ENCODE assay signal across 8 cellular contexts in the genomic region with DNA sequence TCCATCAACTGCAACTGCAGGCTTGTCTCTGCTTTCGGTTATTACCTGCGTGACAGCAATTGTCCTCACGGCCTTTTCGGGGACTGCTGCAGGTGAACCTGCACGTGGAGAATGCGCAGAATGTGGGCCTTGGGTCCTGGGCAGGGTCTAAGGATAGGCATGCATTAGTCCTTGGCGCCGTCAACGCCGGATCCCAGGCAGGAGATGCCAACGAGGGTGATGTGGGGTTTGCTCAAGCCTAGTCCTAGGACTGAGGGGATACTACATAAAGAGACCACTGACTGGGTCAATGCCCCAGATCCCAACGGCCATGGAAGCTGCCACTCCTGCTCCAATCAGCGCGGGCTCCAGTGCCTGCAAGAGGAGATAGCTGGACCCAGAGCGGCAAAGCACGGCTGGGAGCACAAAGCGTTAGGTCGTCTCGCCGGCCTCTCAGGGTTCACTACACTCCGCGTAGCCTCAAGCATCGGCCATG. TPM values are rescaled to one million over a fixed set of nuclear protein-coding genes. Genes with fewer than 3 reads are reported as not detected.
DNase-seq lines count a peak whose midpoint lies in the region; ATAC-seq, FAIRE-seq and TF ChIP-seq lines count a peak whose summit lies in the region.

No MANE protein-coding gene starts in this region.

- ATAC-seq in CD4-positive, CD25-positive, alpha-beta regulatory T cell (ENCODE audit: low read depth in 2 of 2): peak in 1 of 2 donors; percentile 0
- peak; percentile 9 for ATAC-seq in HG02973 (IDR thresholded peaks at IDR 0.05; ENCODE audit: unreplicated experiment)
- ATAC-seq in GM12878: peak; percentile 4
- no peak for ATAC-seq in GM19452 (IDR thresholded peaks at IDR 0.05; ENCODE audit: unreplicated experiment)

- peak overlapping the region; percentile 75 to 92 (median 85) for H3K4me3 Mint-ChIP-seq in CD4-positive, CD25-positive, alpha-beta regulatory T cell

- H3K27me3 ChIP-seq in CD4-positive, CD25-positive, alpha-beta regulatory T cell (ENCODE audit: control insufficient read depth, insufficient read depth, low read length): no peaks in the 10 kb centered on the region
- no peaks in the 10 kb centered on the region for H3K27me3 ChIP-seq in GM12878 (replicated peaks in 1 of 2; ENCODE audit: control insufficient read depth in 2 of 2, insufficient read depth in 2 of 2, low read length in 1 of 2)
- no peaks in the 10 kb centered on the region for H3K27me3 ChIP-seq in mononuclear cell (ENCODE audit: insufficient read depth, low read length)

- no peak for FAIRE-seq in GM12878 (lab: Jason Lieb, UNC)

- peaks cover 20% of the 10 kb centered on the region for H3K36me3 Mint-ChIP-seq in CD4-positive, CD25-positive, alpha-beta regulatory T cell

- H3K27me3 Mint-ChIP-seq in CD4-positive, CD25-positive, alpha-beta regulatory T cell: peaks cover 4% of the 10 kb centered on the region

- CTCF ChIA-PET in GM12878 (lab: Yijun Ruan, JAX): interaction anchor here (0.6 to 4.4 kb wide), 17 partner anchors 13 to 1386 kb away, joined by 3 to 37 read pairs (median 4); partner anchors contain the start of genes C3orf18, DCAF1 and TEX264

- peak overlapping the region; percentile 80 for H3K4me2 ChIP-seq in GM12878 (ENCODE audit: control insufficient read depth, insufficient read depth)

- no peaks in the 10 kb centered on the region for H3K9me3 ChIP-seq in CD4-positive, CD25-positive, alpha-beta regulatory T cell (ENCODE audit: control insufficient read depth in 2 of 2, low read length in 2 of 2)
- H3K9me3 ChIP-seq in GM12878 (replicated peaks; ENCODE audit: control insufficient read depth, insufficient read depth, low read length) (no peaks in the 10 kb centered on the region), mononuclear cell (ENCODE audit: low read depth, low read length) (no peaks in the 10 kb centered on the region)

- H3K27ac ChIP-seq in CD4-positive, CD25-positive, alpha-beta regulatory T cell (ENCODE audit: insufficient read depth, low read length, poor library complexity, severe bottlenecking): peak overlapping the region; percentile 82
- H3K27ac ChIP-seq in GM12878 (ENCODE audit: control insufficient read depth, insufficient read depth): no peak overlapping the region

- peaks cover 10 to 78% (median 39%) of the 10 kb centered on the region in 4 donors for H3K4me1 Mint-ChIP-seq in CD4-positive, CD25-positive, alpha-beta regulatory T cell

- TF ChIP-seq CTCF in GM12878 (IDR thresholded peaks at IDR 0.05 in 2 of 3, conservative IDR thresholded peaks at IDR 0.05 in 1 of 3; ENCODE audit: control insufficient read depth in 2 of 3, extremely low read depth in 1 of 3, insufficient read depth in 1 of 3, low read depth in 3 of 3, low read length in 3 of 3): no peak; a peak in 2 of 6 replicates

- no peak for TF ChIP-seq RAD21 in GM12878 (IDR thresholded peaks at IDR 0.05; ENCODE audit: insufficient read depth, low read depth, low read length)

- SMC1A ChIA-PET in GM12878 (lab: Charles Lee; ENCODE audit: uncharacterized antibody, unreplicated experiment): interaction anchor here (1.7 to 2.0 kb wide), 2 partner anchors 109 to 291 kb away, joined by 6 to 13 read pairs; partner anchors contain the start of gene DCAF1

- H3K36me3 ChIP-seq in CD4-positive, CD25-positive, alpha-beta regulatory T cell (ENCODE audit: control insufficient read depth, insufficient read depth, low read length): peaks cover 43% of the 10 kb centered on the region
- H3K36me3 ChIP-seq in GM12878 (ENCODE audit: control insufficient read depth in 2 of 2, insufficient read depth in 2 of 2, low read length in 1 of 2): peaks cover 19 to 34% of the 10 kb centered on the region in 2 experiments

- peak overlapping the region; percentile 64; the same call in 1 of the 2 replicates for H2AFZ ChIP-seq in GM12878 (ENCODE audit: control insufficient read depth, low read depth, low read length)

- TF ChIP-seq POLR2A in GM12878 (IDR thresholded peaks at IDR 0.05; ENCODE audit: low read depth, low read length): no peak

- peak overlapping the region; percentile 48 to 83 (median 54) for H3K27ac Mint-ChIP-seq in CD4-positive, CD25-positive, alpha-beta regulatory T cell

- DNase-seq in CD4-positive, CD25-positive, alpha-beta regulatory T cell: no peak
- DNase-seq in GM12878 (ENCODE audit: low read depth, low spot score): no peak
- no peak for DNase-seq in DMS153 (lab: John Stamatoyannopoulos, UW)
- DNase-seq in activated CD8-positive, alpha-beta memory T cell treated with anti-CD3 and anti-CD28 coated beads, Interleukin-2, amount 50 U/mL, for 4 hours: no peak
- no peak for DNase-seq in AG20443 (ENCODE audit: low spot score)

- BruUV-seq in GM12878 (replicated peaks; lab: Mats Ljungman, UMichigan): no TSS peak

- H3K9ac ChIP-seq in GM12878 (ENCODE audit: control insufficient read depth, insufficient read depth, low read length): peak overlapping the region; percentile 44; the same call in 1 of the 2 replicates

- peak overlapping the region; percentile 43 for H3K4me3 ChIP-seq in CD4-positive, CD25-positive, alpha-beta regulatory T cell (ENCODE audit: low read depth, low read length)
- H3K4me3 ChIP-seq in GM12878: peak overlapping the region; percentile 51; the same call in 1 of the 2 replicates
- H3K4me3 ChIP-seq in mononuclear cell (ENCODE audit: low read length): peak overlapping the region; percentile 53

- peaks cover 65% of the 10 kb centered on the region for H3K79me2 ChIP-seq in GM12878 (ENCODE audit: control insufficient read depth, insufficient read depth, low read length)

- peaks cover 66% of the 10 kb centered on the region for H3K4me1 ChIP-seq in CD4-positive, CD25-positive, alpha-beta regulatory T cell (ENCODE audit: control insufficient read depth, insufficient read depth, low read length, poor library complexity, severe bottlenecking)
- H3K4me1 ChIP-seq in GM12878 (ENCODE audit: control insufficient read depth, insufficient read depth, low read length) (peaks cover 25% of the 10 kb centered on the region), mononuclear cell (ENCODE audit: insufficient read depth, low read length) (peaks cover 80% of the 10 kb centered on the region)

- RAD21 ChIA-PET in GM12878 (lab: Charles Lee; ENCODE audit: unreplicated experiment): interaction anchor here (1.7 kb wide), 1 partner anchor 408 kb away, joined by 5 read pairs; no protein-coding TSS in a partner anchor

- H4K20me1 ChIP-seq in GM12878 (ENCODE audit: control insufficient read depth, insufficient read depth): peaks cover 15% of the 10 kb centered on the region; the same call in 1 of the 2 replicates

- intact Hi-C loops in GM12878 (cut with micrococcal nuclease; ENCODE audit: unreplicated experiment): loop anchor here (1.0 to 5.0 kb wide), 3 partner anchors 107 to 407 kb away; no protein-coding TSS in a partner anchor

- H3K9me3 Mint-ChIP-seq in CD4-positive, CD25-positive, alpha-beta regulatory T cell: peaks cover 0 to 3% (median 0%) of the 10 kb centered on the region in 7 donors

- TF ChIP-seq EP300 in GM12878 (IDR thresholded peaks at IDR 0.05; ENCODE audit: borderline replicate concordance in 1 of 2, control insufficient read depth in 1 of 2, low read depth in 2 of 2, low read length in 2 of 2): no peak

- 19% methylated on average over 23 of the region's 23 CpGs for WGBS in GM12878 (ENCODE audit: insufficient coverage, insufficient replicate concordance, low lambda C conversion rate, missing lambda C conversion rate)

- in situ Hi-C loops in GM12878 (cut with MboI): loop anchor here (10.0 kb wide), 1 partner anchor 1056 kb away; no protein-coding TSS in a partner anchor

- POLR2A ChIA-PET in GM12878 (lab: Charles Lee): interaction anchor here (2.1 kb wide), 1 partner anchor 109 kb away, joined by 6 read pairs; the partner anchor contains the start of gene DCAF1

RNA-seq across cellular contexts. Expression of gene RBM15B, which starts 0.4 kb away (rescaled TPM):
- total RNA-seq in CD4-positive, CD25-positive, alpha-beta regulatory T cell: 28.4 TPM
- polyA plus RNA-seq in CD4-positive, CD25-positive, alpha-beta regulatory T cell: 10 to 100 TPM; 10.1 to 14.2 (median 12.0) TPM
- total RNA-seq in GM12878 (2013; cell fraction: nucleolus; rRNA removed): 8.5 and 10.2 TPM in 2 replicates
- total RNA-seq in GM12878 (2014; rRNA removed) (23.1 and 26.1 TPM in 2 replicates), GM12878 (2014; rRNA removed; fragmentation: Illumina TruSeq; extraction: Trizol) (17.8 and 19.9 TPM in 2 replicates), GM12878 (2021) (34.5 and 34.8 TPM in 2 replicates), mononuclear cell (25.3 TPM)
- 8.1 TPM for polyA plus RNA-seq in GM12878 (2011; ENCODE audit: low read depth)
- polyA plus RNA-seq in GM12878 (2011; rRNA removed) (5.1 and 6.1 TPM in 2 replicates), GM12878 (2014; fragmentation: Illumina TruSeq; extraction: Trizol) (12.5 and 21.2 TPM in 2 replicates), GM12878 (2014; fragmentation: Nextera tagmentation; extraction: Ambion mirVana) (1 to 10 TPM; 2.4 to 3.0 TPM), GM12878 (2014; rRNA removed) (22.9 and 23.6 TPM in 2 replicates), GM12878 (2016; fragmentation: Nextera tagmentation; extraction: Ambion mirVana) (10 to 100 TPM in 1 of 2 experiments, 1 to 10 TPM in 1; 3.5 to 18.3 TPM)
- polyA plus RNA-seq in GM12878 (2011; cell fraction: cytosol; rRNA removed): 7.8 and 9.8 TPM in 2 replicates
- 7.2 and 8.5 TPM in 2 replicates for polyA plus RNA-seq in GM12878 (2011; cell fraction: nucleus; rRNA removed)
- 11.3 and 18.0 TPM in 2 replicates for polyA plus RNA-seq in GM12878 (2012)
- 9.5 and 14.5 TPM in 2 replicates for polyA minus RNA-seq in GM12878 (2011; rRNA and poly(A)+ RNA removed)
- 4.8 and 6.3 TPM in 2 replicates for polyA minus RNA-seq in GM12878 (2011; cell fraction: cytosol; rRNA and poly(A)+ RNA removed)
- 11.7 and 18.3 TPM in 2 replicates for polyA minus RNA-seq in GM12878 (2011; cell fraction: nucleus; rRNA and poly(A)+ RNA removed)

RNA-seq across cellular contexts. Expression of gene MANF, which starts 5.5 kb away (rescaled TPM):
- 33.9 TPM for total RNA-seq in CD4-positive, CD25-positive, alpha-beta regulatory T cell
- 10 to 100 TPM; 34.5 to 55.4 (median 43.5) TPM for polyA plus RNA-seq in CD4-positive, CD25-positive, alpha-beta regulatory T cell
- total RNA-seq in GM12878 (2013; cell fraction: nucleolus; rRNA removed): 15.9 and 16.2 TPM in 2 replicates
- 73.4 and 81.6 TPM in 2 replicates for total RNA-seq in GM12878 (2014; rRNA removed)
- total RNA-seq in GM12878 (2014; rRNA removed; fragmentation: Illumina TruSeq; extraction: Trizol): 84.6 and 100 TPM in 2 replicates
- 79.7 and 81.5 TPM in 2 replicates for total RNA-seq in GM12878 (2021)
- polyA plus RNA-seq in GM12878 (2011; ENCODE audit: low read depth): 50.6 TPM
- 65.7 and 85.1 TPM in 2 replicates for polyA plus RNA-seq in GM12878 (2011; rRNA removed)
- 37.5 and 55.0 TPM in 2 replicates for polyA plus RNA-seq in GM12878 (2011; cell fraction: cytosol; rRNA removed)
- 18.1 and 19.3 TPM in 2 replicates for polyA plus RNA-seq in GM12878 (2011; cell fraction: nucleus; rRNA removed)
- polyA plus RNA-seq in GM12878 (2012): 109 TPM in 2 replicates
- polyA plus RNA-seq in GM12878 (2014; fragmentation: Illumina TruSeq; extraction: Trizol): 120 and 125 TPM in 2 replicates
- 10 to 100 TPM; 22.0 to 68.0 TPM for polyA plus RNA-seq in GM12878 (2014; fragmentation: Nextera tagmentation; extraction: Ambion mirVana)
- polyA plus RNA-seq in GM12878 (2014; rRNA removed): 84.3 and 88.6 TPM in 2 replicates
- polyA plus RNA-seq in GM12878 (2016; fragmentation: Nextera tagmentation; extraction: Ambion mirVana): 100 to 1,000 TPM in 1 of 2 experiments, 10 to 100 TPM in 1; 95.1 to 103 TPM
- 13.5 and 13.7 TPM in 2 replicates for polyA minus RNA-seq in GM12878 (2011; rRNA and poly(A)+ RNA removed)
- polyA minus RNA-seq in GM12878 (2011; cell fraction: cytosol; rRNA and poly(A)+ RNA removed): 12.0 and 16.9 TPM in 2 replicates
- 5.6 and 11.7 TPM in 2 replicates for polyA minus RNA-seq in GM12878 (2011; cell fraction: nucleus; rRNA and poly(A)+ RNA removed)
- total RNA-seq in mononuclear cell: 11.2 TPM
